13 cellular contexts compared by ENCODE assay signal in the genomic region with DNA sequence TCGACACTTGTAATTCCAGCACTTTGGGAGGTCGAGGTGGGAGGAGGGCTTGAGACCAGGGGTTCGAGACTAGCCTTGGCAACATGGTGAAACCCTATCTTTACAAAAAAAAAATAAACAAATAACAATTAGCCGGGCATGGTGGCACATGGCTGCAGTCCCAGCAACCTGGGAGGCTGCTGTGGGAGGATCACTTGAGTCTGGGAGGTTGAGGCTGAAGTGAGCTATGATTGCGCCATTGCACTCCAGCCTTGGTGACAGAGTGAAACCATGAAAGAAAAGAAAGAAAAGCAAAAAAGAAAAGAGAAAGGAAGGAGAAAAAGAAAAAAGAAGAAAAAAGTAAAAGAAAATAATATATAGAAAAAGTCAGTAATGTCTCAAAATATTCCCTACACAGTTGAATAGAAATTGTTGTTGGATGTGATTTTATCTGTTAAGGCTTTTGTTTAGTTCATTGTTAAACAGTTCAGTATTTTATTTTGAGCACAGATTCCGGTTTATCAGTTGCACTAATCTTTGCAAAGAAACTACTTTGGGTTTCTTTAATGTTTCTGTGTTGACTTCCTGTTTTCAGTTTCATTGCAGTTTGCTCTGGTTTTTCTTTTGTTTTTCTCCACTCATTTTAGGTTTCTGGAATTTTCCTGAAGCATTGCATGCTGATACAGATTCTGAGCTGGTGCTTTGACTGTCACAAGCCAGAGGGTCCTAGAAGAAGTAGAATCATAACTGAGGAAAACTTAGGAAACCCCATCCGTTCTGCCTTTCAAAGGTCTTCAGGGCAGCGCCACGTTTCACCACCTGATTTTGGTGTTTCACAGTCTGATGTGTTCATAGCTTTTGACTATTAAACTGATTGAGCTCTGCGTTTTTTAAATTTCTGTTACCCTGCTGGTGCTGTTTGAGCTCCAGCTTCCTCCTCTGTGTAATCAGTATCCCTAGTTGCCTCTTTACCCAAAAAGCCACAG.
DNase-seq lines count a peak whose midpoint lies in the region; ATAC-seq, FAIRE-seq and TF ChIP-seq lines count a peak whose summit lies in the region.
"Had no signal": no experiment of that assay in that cellular context is flagged by ENCODE, and none has a peak within 500 bp of the region (broad histone marks: within the 10 kb centered on the region; RNA-seq: fewer than 3 reads in every experiment).

No MANE protein-coding gene starts in this region.

- peak; percentile 86 for ATAC-seq in GM21528 (IDR thresholded peaks at IDR 0.05; ENCODE audit: low FRiP score, unreplicated experiment)
- no peak for ATAC-seq in upper lobe of left lung (ENCODE audit: low FRiP score in 2 of 2)
- ATAC-seq in GM19463 (IDR thresholded peaks at IDR 0.05; ENCODE audit: unreplicated experiment), result no peak
- ATAC-seq: mucosa of descending colon had no signal

- H3K27me3 ChIP-seq in upper lobe of left lung, result no peaks in the 10 kb centered on the region
- H3K27me3 ChIP-seq: ascending aorta had no signal

- DNase-seq in GM12891 (ENCODE audit: insufficient read length, low spot score) (no peak), MV-4-11 (lab: John Stamatoyannopoulos, UW) (peak; percentile 40), medulla oblongata (ENCODE audit: extremely low spot score) (peak; percentile 27), HEK293T (ENCODE audit: extremely low spot score) (no peak), upper lobe of left lung (no peak), GM13977 (ENCODE audit: low spot score) (no peak)
- DNase-seq: mucosa of descending colon had no signal

- 57% methylated on average over 10 of the region's 10 CpGs; no CpG with 5 or more reads in 1 of the 2 donors for WGBS in upper lobe of left lung, 2 donors

- no peaks in the 10 kb centered on the region for H3K36me3 ChIP-seq in upper lobe of left lung
- H3K36me3 ChIP-seq: ascending aorta had no signal

- TF ChIP-seq POLR2A in GM12891 (IDR thresholded peaks at IDR 0.05; ENCODE audit: low read depth, low read length), result no peak
- TF ChIP-seq POLR2A in upper lobe of left lung (IDR thresholded peaks at IDR 0.05), result no peak

- peak overlapping the region in 1 of 4 donors; percentile 26 for H3K27ac ChIP-seq in upper lobe of left lung
- H3K27ac ChIP-seq: ascending aorta had no signal

- no peak for FAIRE-seq in GM12891 (lab: Jason Lieb, UNC)
- FAIRE-seq: D721Med, endometrium had no signal

- H3K4me1 ChIP-seq in upper lobe of left lung, result peaks cover 0 to 5% (median 0%) of the 10 kb centered on the region in 4 donors
- H3K4me1 ChIP-seq: ascending aorta had no signal

- TF ChIP-seq CTCF in upper lobe of left lung (IDR thresholded peaks at IDR 0.05) (no peak), GM13977 (IDR thresholded peaks at IDR 0.05; ENCODE audit: extremely low read depth, insufficient read depth, missing control alignments) (no peak)

- CTCF ChIA-PET in HEK293T (lab: Yijun Ruan, JAX), result no interaction called here

- POLR2A ChIA-PET in HEK293T (lab: Yijun Ruan, JAX), result no interaction called here

- in situ Hi-C loops in GM13977 (cut with MboI; ENCODE audit: low pct_unique_long_range_greater_than_20kb, low sequenced_read_pairs, unreplicated experiment), result no loop called here

- H3K4me3 ChIP-seq in upper lobe of left lung, result peak overlapping the region in 1 of 4 donors; percentile 8
- H3K4me3 ChIP-seq: ascending aorta, mucosa of descending colon, skin epidermis had no signal

- TF ChIP-seq EP300 in upper lobe of left lung (IDR thresholded peaks at IDR 0.05), result no peak

- no peaks in the 10 kb centered on the region for H3K9me3 ChIP-seq in upper lobe of left lung
- H3K9me3 ChIP-seq: ascending aorta, mucosa of descending colon had no signal

TF ChIP-seq in GM12891, 5 proteins besides CTCF, POLR2A, EP300 and RAD21:
- TF ChIP-seq SPI1 (IDR thresholded peaks at IDR 0.05; ENCODE audit: low read depth, low read length) (peak; percentile 87), PAX5 (IDR thresholded peaks at IDR 0.05; ENCODE audit: insufficient read depth, low read length, severe bottlenecking) (no peak), POU2F2 (IDR thresholded peaks at IDR 0.05; ENCODE audit: low read depth, low read length) (no peak), TAF1 (IDR thresholded peaks at IDR 0.05; ENCODE audit: low read depth, low read length) (no peak), POLR2AphosphoS5 (IDR thresholded peaks at IDR 0.05; ENCODE audit: low read depth, low read length) (no peak)
TF ChIP-seq in GM12891: peak in this region for 1.

TF ChIP-seq in HEK293T, 16 proteins besides CTCF, POLR2A, EP300 and RAD21:
- TF ChIP-seq LEF1 (IDR thresholded peaks at IDR 0.05; ENCODE audit: borderline replicate concordance), result no peak
- no peak for TF ChIP-seq HDGF (IDR thresholded peaks at IDR 0.05; ENCODE audit: borderline replicate concordance)
- no peak for TF ChIP-seq ELF4 (IDR thresholded peaks at IDR 0.05)
- TF ChIP-seq SUZ12 (IDR thresholded peaks at IDR 0.05), result no peak
- no peak for TF ChIP-seq NFRKB (IDR thresholded peaks at IDR 0.05)
- no peak for TF ChIP-seq CTBP1 (IDR thresholded peaks at IDR 0.05; ENCODE audit: borderline replicate concordance)
- TF ChIP-seq L3MBTL2 (conservative IDR thresholded peaks at IDR 0.05), result no peak
- no peak for TF ChIP-seq FOXM1 (IDR thresholded peaks at IDR 0.05; ENCODE audit: borderline replicate concordance)
- no peak for TF ChIP-seq TARDBP (IDR thresholded peaks at IDR 0.05)
- no peak for TF ChIP-seq FOXA1 (IDR thresholded peaks at IDR 0.05)
- no peak for TF ChIP-seq BHLHE40 (IDR thresholded peaks at IDR 0.05; ENCODE audit: borderline replicate concordance)
- TF ChIP-seq FOXK2 (IDR thresholded peaks at IDR 0.05), result no peak
- TF ChIP-seq PKNOX1 (IDR thresholded peaks at IDR 0.05), result no peak
- no peak for TF ChIP-seq ZNF384 (IDR thresholded peaks at IDR 0.05)
- TF ChIP-seq ARNT (IDR thresholded peaks at IDR 0.05), result no peak
- no peak for TF ChIP-seq SP1 (IDR thresholded peaks at IDR 0.05)
TF ChIP-seq in HEK293T: peak in this region for 0.

Comparison
In these comparisons a context has a peak if more than half of its experiments do, and no peak if none do; other contexts are left out.
1. DNase-seq: peak in MV-4-11 (single experiment) and medulla oblongata (single experiment); none in GM12891 (single experiment), HEK293T (single experiment), upper lobe of left lung (0 of 2) and GM13977 (single experiment).